11 cellular contexts compared by ENCODE assay signal in the genomic region with DNA sequence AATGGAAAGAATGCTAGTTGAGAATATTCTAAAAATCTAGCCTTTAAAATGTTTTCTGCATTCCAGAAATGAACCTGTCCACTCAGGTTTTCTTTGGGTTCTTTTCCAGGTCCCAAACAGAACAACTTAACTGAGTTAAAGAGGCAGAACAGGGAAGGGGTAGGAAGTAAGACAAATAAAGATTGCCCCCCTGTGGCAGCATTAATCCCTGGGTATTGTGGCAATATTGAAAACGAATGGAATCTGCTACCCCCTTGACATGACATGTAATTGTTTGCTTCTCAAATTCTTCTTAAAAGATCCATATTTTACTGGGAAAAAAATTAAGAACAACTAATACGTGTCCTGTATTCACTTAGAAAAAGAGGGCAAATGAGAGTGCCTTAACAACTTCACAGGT. TPM values are rescaled to one million over a fixed set of nuclear protein-coding genes. Genes with fewer than 3 reads are reported as not detected.
DNase-seq lines count a peak whose midpoint lies in the region; ATAC-seq, FAIRE-seq and TF ChIP-seq lines count a peak whose summit lies in the region.
"Had no signal": no experiment of that assay in that cellular context is flagged by ENCODE, and none has a peak within 500 bp of the region (broad histone marks: within the 10 kb centered on the region; RNA-seq: fewer than 3 reads in every experiment).

No MANE protein-coding gene starts in this region.

- no peaks in the 10 kb centered on the region for H3K27me3 ChIP-seq in parathyroid adenoma (ENCODE audit: control insufficient read depth, insufficient read depth, low read length)

- H3K27ac ChIP-seq in parathyroid adenoma = no peak overlapping the region

- no peaks in the 10 kb centered on the region for H3K4me1 ChIP-seq in parathyroid adenoma

- H3K79me2 ChIP-seq in parathyroid adenoma = no peaks in the 10 kb centered on the region

- H3K27me3 Mint-ChIP-seq in chondrocyte (ENCODE audit: low read depth) = no peaks in the 10 kb centered on the region

- no peak for FAIRE-seq in GM12891 (lab: Jason Lieb, UNC)
- no peak for FAIRE-seq in GM12892 (lab: Jason Lieb, UNC)
- FAIRE-seq: TTC549 had no signal

- H3K4me2 ChIP-seq in parathyroid adenoma (ENCODE audit: low read length) = no peak overlapping the region

- H3K9me3 ChIP-seq in parathyroid adenoma (ENCODE audit: control insufficient read depth, low read length) = no peaks in the 10 kb centered on the region

- no peak overlapping the region for H3K9ac ChIP-seq in parathyroid adenoma

- no peak overlapping the region for H3K27ac Mint-ChIP-seq in chondrocyte (ENCODE audit: unreplicated experiment)

- peak; percentile 26 for DNase-seq in DMS 273 (lab: John Stamatoyannopoulos, UW; ENCODE audit: unreplicated experiment)
- no peak for DNase-seq in DMS 273 treated with DMSO at 0.1 percent for 48 hours (lab: John Stamatoyannopoulos, UW)
- no peak for DNase-seq in LNCaP clone FGC (ENCODE audit: low read depth)
- DNase-seq in chondrocyte (ENCODE audit: low spot score) = no peak
- no peak for DNase-seq in GM12891 (ENCODE audit: insufficient read length, low spot score)
- DNase-seq in GM12892 (ENCODE audit: insufficient read length) = no peak
- DNase-seq: 8988T had no signal

- TF ChIP-seq POLR2A in GM12891 (IDR thresholded peaks at IDR 0.05; ENCODE audit: low read depth, low read length) (no peak), GM12892 (IDR thresholded peaks at IDR 0.05; ENCODE audit: low read depth, low read length) (no peak)

- H3K4me3 ChIP-seq in LNCaP clone FGC (ENCODE audit: low read depth, low read length) (no peak overlapping the region), parathyroid adenoma (ENCODE audit: low read depth, low read length) (no peak overlapping the region)
- H3K4me3 ChIP-seq: lung had no signal

- no peak for ATAC-seq in HG03280 (IDR thresholded peaks at IDR 0.05; ENCODE audit: unreplicated experiment)

- no peak overlapping the region for H3K4me3 Mint-ChIP-seq in chondrocyte (ENCODE audit: unreplicated experiment)

- peak; percentile 18; the same call in 1 of the 2 replicates for TF ChIP-seq CTCF in LNCaP clone FGC (IDR thresholded peaks at IDR 0.05; ENCODE audit: control insufficient read depth, extremely low read depth, insufficient read depth)
- TF ChIP-seq CTCF in chondrocyte (IDR thresholded peaks at IDR 0.05) = peak; percentile 72
- TF ChIP-seq CTCF in parathyroid adenoma (IDR thresholded peaks at IDR 0.05) = peak; percentile 9

- H3K36me3 ChIP-seq in parathyroid adenoma (ENCODE audit: control insufficient read depth, insufficient read depth, low read length) = no peaks in the 10 kb centered on the region

- H3K9me3 Mint-ChIP-seq in chondrocyte (ENCODE audit: low read depth) = no peaks in the 10 kb centered on the region

- no peaks in the 10 kb centered on the region for H3K4me1 Mint-ChIP-seq in chondrocyte (ENCODE audit: low read depth)

- peaks cover 30% of the 10 kb centered on the region for H3K36me3 Mint-ChIP-seq in chondrocyte (ENCODE audit: low read depth)

- no peak overlapping the region for H2AFZ ChIP-seq in parathyroid adenoma

TF ChIP-seq in GM12891, 5 proteins besides CTCF, POLR2A, EP300 and RAD21:
- TF ChIP-seq PAX5 (IDR thresholded peaks at IDR 0.05; ENCODE audit: insufficient read depth, low read length, severe bottlenecking) (no peak), POLR2AphosphoS5 (IDR thresholded peaks at IDR 0.05; ENCODE audit: low read depth, low read length) (no peak), POU2F2 (IDR thresholded peaks at IDR 0.05; ENCODE audit: low read depth, low read length) (no peak), SPI1 (IDR thresholded peaks at IDR 0.05; ENCODE audit: low read depth, low read length) (no peak), TAF1 (IDR thresholded peaks at IDR 0.05; ENCODE audit: low read depth, low read length) (no peak)

RNA-seq across cellular contexts. Expression of gene RBM22, which starts 9.3 kb away (rescaled TPM):
- 34.7 to 39.7 TPM (median 36.0 TPM) in 3 replicates for total RNA-seq in chondrocyte
- 37.9 TPM for polyA plus RNA-seq in GM12891 (2012; ENCODE audit: low read depth, missing spikeins)
- polyA plus RNA-seq in GM12892 (2012; ENCODE audit: missing spikeins) = 36.5 TPM

RNA-seq across cellular contexts. Expression of gene DCTN4, which starts 48.7 kb away (rescaled TPM):
- 50.5 to 54.8 TPM (median 50.8 TPM) in 3 replicates for total RNA-seq in chondrocyte
- 11.9 TPM for polyA plus RNA-seq in GM12891 (2012; ENCODE audit: low read depth, missing spikeins)
- polyA plus RNA-seq in GM12892 (2012; ENCODE audit: missing spikeins) = 19.5 TPM

RNA-seq across cellular contexts. Expression of gene MYOZ3, which starts 49.1 kb away (rescaled TPM):
- total RNA-seq in chondrocyte = 1.9 to 3.3 TPM (median 2.0 TPM) in 3 replicates
- 0.18 TPM for polyA plus RNA-seq in GM12891 (2012; ENCODE audit: low read depth, missing spikeins)
- 0.38 TPM for polyA plus RNA-seq in GM12892 (2012; ENCODE audit: missing spikeins)

Comparison
In these comparisons a context has a peak if more than half of its experiments do, and no peak if none do; other contexts are left out.
1. CTCF ChIP-seq: peak in every context shown above with its lines; median percentile 72 in chondrocyte; 18 in LNCaP clone FGC; 9 in parathyroid adenoma.